Comparison of ENCODE assay signal across 12 cellular contexts in the genomic region with DNA sequence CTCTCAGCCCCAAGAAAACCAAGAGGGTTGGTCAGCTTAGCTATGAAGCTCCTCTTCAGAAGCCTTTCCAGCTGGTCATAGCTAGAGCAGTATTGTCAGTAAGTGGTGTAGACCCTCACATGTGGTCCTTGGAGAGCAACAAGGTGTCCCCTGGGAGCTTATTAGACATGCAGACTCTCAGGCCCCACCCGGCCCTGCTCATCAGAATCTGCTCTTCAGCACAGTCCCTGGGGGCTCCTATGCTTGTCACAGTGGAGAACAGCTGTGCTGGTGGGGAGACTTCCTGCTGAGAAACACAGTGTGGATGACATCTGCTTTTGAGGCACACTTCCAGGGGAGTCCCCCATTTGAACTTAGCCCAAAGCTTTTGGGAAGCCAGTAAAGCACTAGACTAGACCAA. TPM values are rescaled to one million over a fixed set of nuclear protein-coding genes. Genes with fewer than 3 reads are reported as not detected.
A peak's percentile ranks its signal among the peaks of the same experiment; 100 is the strongest.
DNase-seq lines count a peak whose midpoint lies in the region; ATAC-seq lines count a peak whose summit lies in the region.
"Had no signal": no experiment of that assay in that cellular context is flagged by ENCODE, and none has a peak within 500 bp of the region (broad histone marks: within the 10 kb centered on the region; RNA-seq: fewer than 3 reads in every experiment).

No MANE protein-coding gene starts in this region.

- H3K36me3 Mint-ChIP-seq in activated CD8-positive, alpha-beta T cell treated with anti-CD3 and anti-CD28 coated beads, Interleukin-2, amount 10 ng/mL, durations not matched to agents 7 days and 5 days (ENCODE audit: low read depth) = peaks cover 2% of the 10 kb centered on the region
- peaks cover 0 to 3% of the 10 kb centered on the region in 2 donors for H3K36me3 Mint-ChIP-seq in CD4-positive, alpha-beta memory T cell

- no peak overlapping the region for H3K4me3 Mint-ChIP-seq in activated CD8-positive, alpha-beta T cell treated with anti-CD3 and anti-CD28 coated beads, Interleukin-2, amount 10 ng/mL, durations not matched to agents 7 days and 5 days
- H3K4me3 Mint-ChIP-seq in CD4-positive, alpha-beta memory T cell = no peak overlapping the region
- H3K4me3 Mint-ChIP-seq: neural crest cell had no signal

- POLR2A ChIA-PET in activated CD8-positive, alpha-beta T cell treated with anti-CD3 and anti-CD28 coated beads, Interleukin-2, amount 10 ng/mL, durations not matched to agents 7 days and 5 days (lab: Charles Lee) = interaction anchor here (1.9 to 2.0 kb wide), 2 partner anchors 13 to 338 kb away, joined by 5 to 7 read pairs; a partner anchor contains a TSS
- POLR2A ChIA-PET in CD4-positive, alpha-beta memory T cell (lab: Charles Lee; ENCODE audit: partially characterized antibody) = interaction anchor here (1.1 kb wide), 1 partner anchor 15 kb away, joined by 3 read pairs; no protein-coding TSS in a partner anchor

- no peaks in the 10 kb centered on the region for H3K27me3 ChIP-seq in CD4-positive, alpha-beta memory T cell (ENCODE audit: insufficient read depth, low read length)
- H3K27me3 ChIP-seq: hepatocyte had no signal

- no peaks in the 10 kb centered on the region for H3K36me3 ChIP-seq in CD4-positive, alpha-beta memory T cell (ENCODE audit: insufficient read depth, low read length)

- no peak overlapping the region for H3K27ac Mint-ChIP-seq in activated CD8-positive, alpha-beta T cell treated with anti-CD3 and anti-CD28 coated beads, Interleukin-2, amount 10 ng/mL, durations not matched to agents 7 days and 5 days
- H3K27ac Mint-ChIP-seq in CD4-positive, alpha-beta memory T cell = no peak overlapping the region

- DNase-seq in activated CD8-positive, alpha-beta T cell treated with anti-CD3 and anti-CD28 coated beads, Interleukin-2, amount 10 ng/mL, durations not matched to agents 7 days and 5 days = peak; percentile 37
- DNase-seq in occipital lobe (lab: John Stamatoyannopoulos, UW) = no peak
- no peak for DNase-seq in stimulated activated naive CD4-positive, alpha-beta T cell (lab: John Stamatoyannopoulos, UW)
- DNase-seq in CD4-positive, alpha-beta memory T cell = no peak
- no peak for DNase-seq in T1000 (lab: John Stamatoyannopoulos, UW)
- DNase-seq: activated CD4-positive, alpha-beta T cell treated with anti-CD3 and anti-CD28 coated beads for 1 hour; NCI-H446 had no signal

- H3K9me3 ChIP-seq in CD4-positive, alpha-beta memory T cell (ENCODE audit: control insufficient read depth in 1 of 2, low read length in 2 of 2) = no peaks in the 10 kb centered on the region

- H3K27me3 Mint-ChIP-seq in activated CD8-positive, alpha-beta T cell treated with anti-CD3 and anti-CD28 coated beads, Interleukin-2, amount 10 ng/mL, durations not matched to agents 7 days and 5 days (ENCODE audit: low read depth) = peaks cover 3% of the 10 kb centered on the region
- peaks cover 0 to 3% of the 10 kb centered on the region in 2 donors for H3K27me3 Mint-ChIP-seq in CD4-positive, alpha-beta memory T cell

- ATAC-seq in GM18858 (IDR thresholded peaks at IDR 0.05; ENCODE audit: unreplicated experiment) (peak; percentile 61), GM21576 (IDR thresholded peaks at IDR 0.05; ENCODE audit: unreplicated experiment) (peak; percentile 65), HG03432 (IDR thresholded peaks at IDR 0.05; ENCODE audit: unreplicated experiment) (peak; percentile 84)
- no peak for ATAC-seq in activated CD8-positive, alpha-beta T cell treated with anti-CD3 and anti-CD28 coated beads, Interleukin-2, amount 10 ng/mL, durations not matched to agents 7 days and 5 days

- CTCF ChIA-PET in activated CD8-positive, alpha-beta T cell treated with anti-CD3 and anti-CD28 coated beads, Interleukin-2, amount 10 ng/mL, durations not matched to agents 7 days and 5 days (lab: Charles Lee) = interaction anchor here (0.9 to 9.5 kb wide), 24 partner anchors 12 to 758 kb away, joined by 3 to 142 read pairs (median 8); a partner anchor contains a TSS
- CTCF ChIA-PET in CD4-positive, alpha-beta memory T cell (lab: Charles Lee; ENCODE audit: partially characterized antibody) = interaction anchor here (1.1 to 5.9 kb wide), 19 partner anchors 11 to 759 kb away, joined by 3 to 83 read pairs (median 8); a partner anchor contains a TSS

- H3K9me3 Mint-ChIP-seq in activated CD8-positive, alpha-beta T cell treated with anti-CD3 and anti-CD28 coated beads, Interleukin-2, amount 10 ng/mL, durations not matched to agents 7 days and 5 days (ENCODE audit: insufficient read depth) = no peaks in the 10 kb centered on the region
- H3K9me3 Mint-ChIP-seq in CD4-positive, alpha-beta memory T cell = peaks cover 0 to 4% (median 0%) of the 10 kb centered on the region in 8 donors

- intact Hi-C loops in CD4-positive, alpha-beta memory T cell (cut with micrococcal nuclease) = loop anchor here (5.0 to 10.0 kb wide), 2 partner anchors 47 to 760 kb away; no protein-coding TSS in a partner anchor

- no peak overlapping the region for H3K27ac ChIP-seq in CD4-positive, alpha-beta memory T cell (ENCODE audit: low read depth, low read length)
- H3K27ac ChIP-seq: hepatocyte had no signal

- H3K4me3 ChIP-seq in CD4-positive, alpha-beta memory T cell (ENCODE audit: low read length in 2 of 2) = no peak overlapping the region
- H3K4me3 ChIP-seq: hepatocyte had no signal

- peaks cover 50% of the 10 kb centered on the region for H3K4me1 Mint-ChIP-seq in activated CD8-positive, alpha-beta T cell treated with anti-CD3 and anti-CD28 coated beads, Interleukin-2, amount 10 ng/mL, durations not matched to agents 7 days and 5 days (ENCODE audit: low read depth)
- peaks cover 8 to 26% (median 19%) of the 10 kb centered on the region in 4 donors for H3K4me1 Mint-ChIP-seq in CD4-positive, alpha-beta memory T cell
- H3K4me1 Mint-ChIP-seq: neural crest cell had no signal

- H3K4me1 ChIP-seq in CD4-positive, alpha-beta memory T cell (ENCODE audit: insufficient read depth, low read length) = peaks cover 21% of the 10 kb centered on the region

RNA-seq across cellular contexts. Expression of a gene that starts 21.9 kb away (rescaled TPM):
- 10 to 100 TPM; 52.6 to 54.1 TPM for total RNA-seq in activated CD8-positive, alpha-beta T cell treated with anti-CD3 and anti-CD28 coated beads, Interleukin-2, amount 10 ng/mL, durations not matched to agents 7 days and 5 days
- total RNA-seq in occipital lobe = 3.3 TPM
- total RNA-seq in CD4-positive, alpha-beta memory T cell = not detected
- polyA plus RNA-seq in CD4-positive, alpha-beta memory T cell = not detected

Comparison
In these comparisons a context has a peak if more than half of its experiments do, and no peak if none do; other contexts are left out.
1. RNA of a gene that starts 21.9 kb away (total RNA-seq): 52.6 to 54.1 TPM in activated CD8-positive, alpha-beta T cell treated with anti-CD3 and anti-CD28 coated beads, Interleukin-2, amount 10 ng/mL, durations not matched to agents 7 days and 5 days; 3.3 TPM in occipital lobe (single experiment) and not detected in CD4-positive, alpha-beta memory T cell; every median in the first group is over 10 times any median in the second.